20 cellular contexts compared by ENCODE assay signal in the genomic region with DNA sequence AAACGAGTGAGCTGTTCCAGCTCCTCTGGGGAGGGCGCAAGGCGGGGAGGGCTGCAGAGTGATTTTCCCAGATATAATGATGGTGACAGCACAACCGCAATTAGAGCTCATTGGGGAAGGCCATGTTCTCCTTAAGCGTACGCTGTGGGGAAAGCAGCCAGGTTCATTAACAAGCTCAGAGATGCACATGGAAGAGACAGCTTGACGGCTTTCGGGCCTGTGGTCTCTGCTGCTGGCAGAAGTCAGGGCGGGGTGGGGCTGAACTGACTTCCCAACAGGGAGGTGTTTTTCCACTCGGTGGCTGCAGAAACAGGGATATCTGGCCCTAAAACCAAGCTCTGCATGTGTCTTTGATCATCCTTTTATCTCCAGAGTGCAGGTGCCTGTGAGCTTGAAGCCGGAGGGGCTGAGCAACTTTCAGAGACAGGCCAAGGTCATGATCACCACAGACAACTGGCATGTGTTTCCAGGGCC. TPM values are rescaled to one million over a fixed set of nuclear protein-coding genes. Genes with fewer than 3 reads are reported as not detected.
DNase-seq lines count a peak whose midpoint lies in the region; ATAC-seq, FAIRE-seq and TF ChIP-seq lines count a peak whose summit lies in the region.
"Had no signal": no experiment of that assay in that cellular context is flagged by ENCODE, and none has a peak within 500 bp of the region (broad histone marks: within the 10 kb centered on the region; RNA-seq: fewer than 3 reads in every experiment).

No MANE protein-coding gene starts in this region.

- no peaks in the 10 kb centered on the region for H3K4me1 ChIP-seq in HAP-1
- H3K4me1 ChIP-seq: A549 had no signal

- TF ChIP-seq CTCF in VCaP (conservative IDR thresholded peaks at IDR 0.05) (no peak), D721Med (IDR thresholded peaks at IDR 0.05; ENCODE audit: insufficient read depth, missing control alignments) (no peak)

- in situ Hi-C loops in HAP-1 (cut with MboI; ENCODE audit: low sequenced_read_pairs): no loop called here

- DNase-seq in Ammon's horn (ENCODE audit: low spot score): peak; percentile 32
- peak; percentile 31 for DNase-seq in NCI-H1436 treated with DMSO at 0.1 percent for 48 hours (lab: John Stamatoyannopoulos, UW)
- DNase-seq in occipital lobe (lab: John Stamatoyannopoulos, UW): peak; percentile 10
- no peak for DNase-seq in HAP-1 (ENCODE audit: low spot score in 2 of 2)
- no peak for DNase-seq in D721Med (ENCODE audit: insufficient read length, low spot score)
- DNase-seq: Caco-2, EL, H9, NCI-H1105, NCI-H1930, NCI-H2171 treated with DMSO at 0.1 percent for 48 hours, NCI-H524 treated with DMSO at 0.1 percent for 48 hours, SHP77 had no signal

- no peak overlapping the region for H3K4me3 ChIP-seq in HAP-1
- H3K4me3 ChIP-seq: A549 had no signal

- FAIRE-seq in D721Med (lab: Jason Lieb, UNC): no peak
- FAIRE-seq: A549, HTR-8/SVneo had no signal

- no peaks in the 10 kb centered on the region for H3K27me3 ChIP-seq in HAP-1 (ENCODE audit: low read depth)

- H3K9me3 ChIP-seq in HAP-1: no peaks in the 10 kb centered on the region
- H3K9me3 ChIP-seq: A549, Caco-2 had no signal

- H3K27ac ChIP-seq in VCaP: peak overlapping the region; percentile 42; the same call in 1 of the 2 replicates
- H3K27ac ChIP-seq: A549, C4-2B, HL-60 had no signal

- no peaks in the 10 kb centered on the region for H3K36me3 ChIP-seq in HAP-1 (replicated peaks)

- no peak for ATAC-seq in GM19035 (IDR thresholded peaks at IDR 0.05; ENCODE audit: unreplicated experiment)
- ATAC-seq: A549 had no signal

RNA-seq across cellular contexts. Expression of a gene that starts 24.0 kb away (rescaled TPM):
- total RNA-seq in occipital lobe: 0.47 TPM
- total RNA-seq: Caco-2, H9 had no signal

RNA-seq across cellular contexts. Expression of a gene that starts 55.8 kb away (rescaled TPM):
- 44.5 TPM for total RNA-seq in occipital lobe
- total RNA-seq: LHCN-M2 had no signal

Comparison
In these comparisons a context has a peak if more than half of its experiments do, and no peak if none do; other contexts are left out.
1. DNase-seq: peak in Ammon's horn (single experiment), NCI-H1436 treated with DMSO at 0.1 percent for 48 hours (single experiment) and occipital lobe (single experiment); none in HAP-1 (0 of 2) and D721Med (single experiment).